In the genomic region with DNA sequence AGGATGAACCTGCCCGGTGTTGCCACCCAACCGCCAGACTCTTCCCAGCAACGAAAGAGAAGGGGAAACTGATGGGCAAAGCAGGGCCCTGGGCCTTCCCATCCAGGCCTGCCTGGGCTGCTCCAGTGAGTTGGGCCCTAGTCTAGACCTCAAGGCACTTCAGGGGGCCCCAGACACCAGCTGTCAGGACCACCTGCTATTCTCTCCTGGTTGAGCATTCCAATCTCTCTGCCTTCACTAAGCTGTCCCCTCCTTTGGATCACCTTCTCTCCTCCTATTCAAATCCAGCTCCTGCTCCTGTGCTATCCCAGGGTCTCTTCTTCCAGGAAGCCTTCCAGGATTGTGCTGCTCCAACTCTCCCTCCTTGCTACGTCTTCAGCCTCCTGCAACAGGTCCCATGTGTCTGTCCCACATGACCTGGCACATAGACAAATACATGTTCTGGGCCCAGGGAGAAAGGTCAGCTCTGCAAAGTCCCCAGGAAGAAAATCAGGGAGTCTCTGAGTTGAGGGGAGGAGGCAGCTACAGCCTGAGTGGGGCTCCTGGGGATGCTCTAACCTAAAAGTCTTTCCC, we compare ENCODE assay signal across 9 cellular contexts. TPM values are rescaled to one million over a fixed set of nuclear protein-coding genes. Genes with fewer than 3 reads are reported as not detected.
A peak's percentile ranks its signal among the peaks of the same experiment; 100 is the strongest.
DNase-seq lines count a peak whose midpoint lies in the region; ATAC-seq and TF ChIP-seq lines count a peak whose summit lies in the region.
"Had no signal": no experiment of that assay in that cellular context is flagged by ENCODE, and none has a peak within 500 bp of the region (broad histone marks: within the 10 kb centered on the region; RNA-seq: fewer than 3 reads in every experiment).

No MANE protein-coding gene starts in this region.

- H3K27ac ChIP-seq in RWPE1 (peak overlapping the region; percentile 89), fibroblast of lung (ENCODE audit: insufficient read depth, low read length) (peak overlapping the region; percentile 9), stomach (peak overlapping the region in 3 of 5 donors; percentile 42 to 82 (median 71)), lower lobe of right lung (no peak overlapping the region)

- H3K4me3 Mint-ChIP-seq in activated CD8-positive, alpha-beta T cell treated with anti-CD3 and anti-CD28 coated beads, Interleukin-2, amount 10 ng/mL, durations not matched to agents 7 days and 5 days: no peak overlapping the region
- H3K4me3 Mint-ChIP-seq in activated CD8-positive, alpha-beta T cell treated with anti-CD3 and anti-CD28 coated beads for 36 hours: no peak overlapping the region

- H3K4me2 ChIP-seq in fibroblast of lung (ENCODE audit: extremely low read depth, insufficient read depth, low read length): peak overlapping the region; percentile 59

- H3K27ac Mint-ChIP-seq in activated CD8-positive, alpha-beta T cell treated with anti-CD3 and anti-CD28 coated beads, Interleukin-2, amount 10 ng/mL, durations not matched to agents 7 days and 5 days: peak overlapping the region; percentile 49
- H3K27ac Mint-ChIP-seq in activated CD8-positive, alpha-beta T cell treated with anti-CD3 and anti-CD28 coated beads for 36 hours: no peak overlapping the region

- H3K4me3 ChIP-seq in fibroblast of lung (replicated peaks in 1 of 4; ENCODE audit: control extremely low read depth in 1 of 4, insufficient read depth in 1 of 4, low read depth in 3 of 4, low read length in 4 of 4): no peak overlapping the region
- H3K4me3 ChIP-seq in stomach: no peak overlapping the region
- H3K4me3 ChIP-seq in lower lobe of right lung: no peak overlapping the region

- no peak for TF ChIP-seq EP300 in stomach (IDR thresholded peaks at IDR 0.05)

- no peak overlapping the region for H3K9ac ChIP-seq in fibroblast of lung (ENCODE audit: insufficient read depth, low read length)

- H3K79me2 ChIP-seq in fibroblast of lung (ENCODE audit: control insufficient read depth, insufficient read depth, low read length): peaks cover 64% of the 10 kb centered on the region

- TF ChIP-seq CTCF in activated CD8-positive, alpha-beta T cell treated with anti-CD3 and anti-CD28 coated beads for 36 hours (IDR thresholded peaks at IDR 0.05): no peak
- TF ChIP-seq CTCF in RWPE1 (conservative IDR thresholded peaks at IDR 0.05; ENCODE audit: low read depth) (no peak), fibroblast of lung (conservative IDR thresholded peaks at IDR 0.05 in 1 of 2, IDR thresholded peaks at IDR 0.05 in 1 of 2; ENCODE audit: low read depth in 1 of 2, low read length in 2 of 2) (no peak), stomach (IDR thresholded peaks at IDR 0.05) (no peak), lower lobe of right lung (IDR thresholded peaks at IDR 0.05) (no peak)

- H3K9me3 ChIP-seq in fibroblast of lung (ENCODE audit: control insufficient read depth, insufficient read depth, low read depth, low read length): no peaks in the 10 kb centered on the region
- no peaks in the 10 kb centered on the region for H3K9me3 ChIP-seq in stomach
- H3K9me3 ChIP-seq in lower lobe of right lung: no peaks in the 10 kb centered on the region

- no peak overlapping the region for H2AFZ ChIP-seq in fibroblast of lung (ENCODE audit: low read length)

- POLR2A ChIA-PET in activated CD8-positive, alpha-beta T cell treated with anti-CD3 and anti-CD28 coated beads, Interleukin-2, amount 10 ng/mL, durations not matched to agents 7 days and 5 days (lab: Charles Lee): interaction anchor here (1.1 to 1.5 kb wide), 2 partner anchors 19 to 194 kb away, joined by 3 to 4 read pairs; partner anchors contain the start of gene BAZ1B
- POLR2A ChIA-PET in activated CD8-positive, alpha-beta T cell treated with anti-CD3 and anti-CD28 coated beads for 36 hours (lab: Charles Lee): interaction anchor here (0.7 to 1.2 kb wide), 2 partner anchors 18 to 23 kb away, joined by 3 to 4 read pairs; no protein-coding TSS in a partner anchor
- POLR2A ChIA-PET in RWPE1 (lab: Yijun Ruan, JAX; ENCODE audit: low non-redundant PET): interaction anchor here (0.6 kb wide), 1 partner anchor 10 kb away, joined by 3 read pairs; no protein-coding TSS in a partner anchor

- no peaks in the 10 kb centered on the region for H3K27me3 ChIP-seq in fibroblast of lung (ENCODE audit: control insufficient read depth, insufficient read depth, low read length)
- H3K27me3 ChIP-seq in stomach: peaks cover 0 to 8% (median 6%) of the 10 kb centered on the region in 3 donors
- H3K27me3 ChIP-seq in lower lobe of right lung (ENCODE audit: low read depth): no peaks in the 10 kb centered on the region

- CTCF ChIA-PET in activated CD8-positive, alpha-beta T cell treated with anti-CD3 and anti-CD28 coated beads, Interleukin-2, amount 10 ng/mL, durations not matched to agents 7 days and 5 days (lab: Charles Lee): interaction anchor here (0.8 to 1.8 kb wide), 4 partner anchors 9 to 194 kb away, joined by 3 to 7 read pairs (median 4); partner anchors contain the start of gene BAZ1B
- CTCF ChIA-PET in activated CD8-positive, alpha-beta T cell treated with anti-CD3 and anti-CD28 coated beads for 36 hours (lab: Charles Lee): interaction anchor here (0.7 to 3.5 kb wide), 4 partner anchors 9 to 109 kb away, joined by 3 to 16 read pairs (median 7); no protein-coding TSS in a partner anchor
- CTCF ChIA-PET in RWPE1 (lab: Yijun Ruan, JAX): interaction anchor here (0.5 to 1.2 kb wide), 6 partner anchors 9 to 284 kb away, joined by 3 to 4 read pairs (median 3); no protein-coding TSS in a partner anchor

- no peaks in the 10 kb centered on the region for H3K9me3 Mint-ChIP-seq in activated CD8-positive, alpha-beta T cell treated with anti-CD3 and anti-CD28 coated beads, Interleukin-2, amount 10 ng/mL, durations not matched to agents 7 days and 5 days (ENCODE audit: insufficient read depth)
- H3K9me3 Mint-ChIP-seq in activated CD8-positive, alpha-beta T cell treated with anti-CD3 and anti-CD28 coated beads for 36 hours: no peaks in the 10 kb centered on the region

- no peak for DNase-seq in activated CD8-positive, alpha-beta T cell treated with anti-CD3 and anti-CD28 coated beads, Interleukin-2, amount 10 ng/mL, durations not matched to agents 7 days and 5 days
- no peak for DNase-seq in activated CD8-positive, alpha-beta T cell treated with anti-CD3 and anti-CD28 coated beads for 36 hours
- no peak for DNase-seq in RWPE1 (ENCODE audit: low spot score)
- DNase-seq in fibroblast of lung (ENCODE audit: low read depth in 2 of 2): no peak
- no peak for DNase-seq in stomach
- DNase-seq in NCI-H446 treated with DMSO at 0.1 percent for 48 hours (lab: John Stamatoyannopoulos, UW): no peak
- DNase-seq in lower lobe of right lung: no peak
- DNase-seq: KG1 had no signal

- no peaks in the 10 kb centered on the region for H3K36me3 ChIP-seq in fibroblast of lung (ENCODE audit: control insufficient read depth, insufficient read depth, low read length)
- H3K36me3 ChIP-seq in stomach: no peaks in the 10 kb centered on the region
- no peaks in the 10 kb centered on the region for H3K36me3 ChIP-seq in lower lobe of right lung

- H3K36me3 Mint-ChIP-seq in activated CD8-positive, alpha-beta T cell treated with anti-CD3 and anti-CD28 coated beads, Interleukin-2, amount 10 ng/mL, durations not matched to agents 7 days and 5 days (ENCODE audit: low read depth): peaks cover 3% of the 10 kb centered on the region
- H3K36me3 Mint-ChIP-seq in activated CD8-positive, alpha-beta T cell treated with anti-CD3 and anti-CD28 coated beads for 36 hours (ENCODE audit: low read depth): peaks cover 4% of the 10 kb centered on the region

- no peaks in the 10 kb centered on the region for H4K20me1 ChIP-seq in fibroblast of lung (ENCODE audit: control insufficient read depth, extremely low read depth, insufficient read depth, low read length)

- 61 to 79% (median 72%) methylated on average over 4 of the region's 4 CpGs for WGBS in stomach, 5 donors

- no peak for TF ChIP-seq POLR2A in stomach (IDR thresholded peaks at IDR 0.05)

- ATAC-seq in activated CD8-positive, alpha-beta T cell treated with anti-CD3 and anti-CD28 coated beads, Interleukin-2, amount 10 ng/mL, durations not matched to agents 7 days and 5 days: no peak
- no peak for ATAC-seq in activated CD8-positive, alpha-beta T cell treated with anti-CD3 and anti-CD28 coated beads for 36 hours
- ATAC-seq in lower lobe of right lung (no peak), GM18868 (IDR thresholded peaks at IDR 0.05; ENCODE audit: unreplicated experiment) (no peak)

- H3K27me3 Mint-ChIP-seq in activated CD8-positive, alpha-beta T cell treated with anti-CD3 and anti-CD28 coated beads, Interleukin-2, amount 10 ng/mL, durations not matched to agents 7 days and 5 days (ENCODE audit: low read depth): peaks cover 12% of the 10 kb centered on the region
- H3K27me3 Mint-ChIP-seq in activated CD8-positive, alpha-beta T cell treated with anti-CD3 and anti-CD28 coated beads for 36 hours: peaks cover 4% of the 10 kb centered on the region

- H3K4me1 Mint-ChIP-seq in activated CD8-positive, alpha-beta T cell treated with anti-CD3 and anti-CD28 coated beads, Interleukin-2, amount 10 ng/mL, durations not matched to agents 7 days and 5 days (ENCODE audit: low read depth): peaks cover 46% of the 10 kb centered on the region
- H3K4me1 Mint-ChIP-seq in activated CD8-positive, alpha-beta T cell treated with anti-CD3 and anti-CD28 coated beads for 36 hours (ENCODE audit: low read depth): peaks cover 41% of the 10 kb centered on the region

- H3K4me1 ChIP-seq in fibroblast of lung (ENCODE audit: control insufficient read depth, extremely low read depth, insufficient read depth, low read length) (peaks cover 27% of the 10 kb centered on the region), stomach (peaks cover 42 to 69% (median 50%) of the 10 kb centered on the region in 4 donors), lower lobe of right lung (peaks cover 23% of the 10 kb centered on the region)

- intact Hi-C loops in activated CD8-positive, alpha-beta T cell treated with anti-CD3 and anti-CD28 coated beads for 36 hours (cut with micrococcal nuclease): loop anchor here (5.0 kb wide), 1 partner anchor 34 kb away; the partner anchor contains the start of genes BUD23 and DNAJC30
- intact Hi-C loops in stomach (cut with DNase I; ENCODE audit: low total_unique reads) (no loop called here), lower lobe of right lung (cut with DNase I) (no loop called here)

RNA-seq across cellular contexts. Expression of gene STX1A, which starts 3.1 kb away (rescaled TPM):
- 10 to 100 TPM; 10.6 to 12.3 TPM for total RNA-seq in activated CD8-positive, alpha-beta T cell treated with anti-CD3 and anti-CD28 coated beads, Interleukin-2, amount 10 ng/mL, durations not matched to agents 7 days and 5 days
- total RNA-seq in activated CD8-positive, alpha-beta T cell treated with anti-CD3 and anti-CD28 coated beads for 36 hours: 10 to 100 TPM; 11.4 to 11.5 TPM
- total RNA-seq in fibroblast of lung (4.6 and 8.1 TPM in 2 replicates), stomach (10 to 100 TPM in 2 of 5 donors, 1 to 10 TPM in 2, not detected in 1; 3.9 to 57.2 (median 11.6) TPM), lower lobe of right lung (6.6 TPM)
- polyA plus RNA-seq in fibroblast of lung (7.8 and 17.2 TPM in 2 replicates), stomach (1 to 10 TPM; 1.1 to 8.1 (median 4.2) TPM)
- polyA plus RNA-seq in fibroblast of lung (2012): 5.9 and 13.2 TPM in 2 replicates
- polyA minus RNA-seq in fibroblast of lung (ENCODE audit: low replicate concordance): 14.9 and 16.3 TPM in 2 replicates

RNA-seq across cellular contexts. Expression of gene ABHD11, which starts 22.2 kb away (rescaled TPM):
- total RNA-seq in activated CD8-positive, alpha-beta T cell treated with anti-CD3 and anti-CD28 coated beads, Interleukin-2, amount 10 ng/mL, durations not matched to agents 7 days and 5 days: 10 to 100 TPM; 20.7 to 20.9 TPM
- total RNA-seq in activated CD8-positive, alpha-beta T cell treated with anti-CD3 and anti-CD28 coated beads for 36 hours: 10 to 100 TPM; 19.0 to 21.5 TPM
- total RNA-seq in fibroblast of lung (7.1 and 8.0 TPM in 2 replicates), stomach (100 to 1,000 TPM in 1 of 5 donors, 10 to 100 TPM in 4; 11.6 to 112 (median 13.8) TPM), lower lobe of right lung (21.1 TPM)
- polyA plus RNA-seq in fibroblast of lung (6.5 and 16.3 TPM in 2 replicates), stomach (10 to 100 TPM; 19.5 to 27.2 (median 22.9) TPM)
- 7.4 and 18.4 TPM in 2 replicates for polyA plus RNA-seq in fibroblast of lung (2012)
- polyA minus RNA-seq in fibroblast of lung (ENCODE audit: low replicate concordance): 44.9 and 45.3 TPM in 2 replicates

RNA-seq across cellular contexts. Expression of gene BUD23, which starts 33.0 kb away (rescaled TPM):
- total RNA-seq in activated CD8-positive, alpha-beta T cell treated with anti-CD3 and anti-CD28 coated beads, Interleukin-2, amount 10 ng/mL, durations not matched to agents 7 days and 5 days: 10 to 100 TPM; 57.3 to 60.9 TPM
- 100 to 1,000 TPM; 108 TPM for total RNA-seq in activated CD8-positive, alpha-beta T cell treated with anti-CD3 and anti-CD28 coated beads for 36 hours
- total RNA-seq in fibroblast of lung: 30.8 and 31.9 TPM in 2 replicates
- 60.1 and 78.4 TPM in 2 replicates for polyA plus RNA-seq in fibroblast of lung
- polyA plus RNA-seq in fibroblast of lung (2012): 55.6 and 70.6 TPM in 2 replicates
- polyA minus RNA-seq in fibroblast of lung (ENCODE audit: low replicate concordance): 32.7 and 63.0 TPM in 2 replicates
- 10 to 100 TPM; 17.4 to 60.4 (median 34.5) TPM for total RNA-seq in stomach
- 10 to 100 TPM; 36.7 to 71.9 (median 55.8) TPM for polyA plus RNA-seq in stomach
- total RNA-seq in lower lobe of right lung: 42.4 TPM

RNA-seq across cellular contexts. Expression of gene DNAJC30, which starts 33.2 kb away (rescaled TPM):
- 1 to 10 TPM; 7.7 to 8.3 TPM for total RNA-seq in activated CD8-positive, alpha-beta T cell treated with anti-CD3 and anti-CD28 coated beads, Interleukin-2, amount 10 ng/mL, durations not matched to agents 7 days and 5 days
- total RNA-seq in activated CD8-positive, alpha-beta T cell treated with anti-CD3 and anti-CD28 coated beads for 36 hours: 1 to 10 TPM; 6.7 to 7.0 TPM
- 1.8 and 3.8 TPM in 2 replicates for total RNA-seq in fibroblast of lung
- 7.3 and 7.7 TPM in 2 replicates for polyA plus RNA-seq in fibroblast of lung
- 12.8 and 13.5 TPM in 2 replicates for polyA plus RNA-seq in fibroblast of lung (2012)
- 7.7 and 12.3 TPM in 2 replicates for polyA minus RNA-seq in fibroblast of lung (ENCODE audit: low replicate concordance)
- total RNA-seq in stomach: 10 to 100 TPM in 1 of 5 donors, 1 to 10 TPM in 3, not detected in 1; 1.2 to 11.3 (median 3.2) TPM
- 1 to 10 TPM; 5.7 to 8.2 (median 8.0) TPM for polyA plus RNA-seq in stomach
- 10.5 TPM for total RNA-seq in lower lobe of right lung

RNA-seq across cellular contexts. Expression of gene VPS37D, which starts 48.8 kb away (rescaled TPM):
- total RNA-seq in activated CD8-positive, alpha-beta T cell treated with anti-CD3 and anti-CD28 coated beads, Interleukin-2, amount 10 ng/mL, durations not matched to agents 7 days and 5 days: under 1 TPM; 0.16 to 0.26 TPM
- 1 to 10 TPM in 1 of 2 experiments, under 1 TPM in 1; 0.87 to 1.1 TPM for total RNA-seq in activated CD8-positive, alpha-beta T cell treated with anti-CD3 and anti-CD28 coated beads for 36 hours
- total RNA-seq in fibroblast of lung (6.2 and 6.8 TPM in 2 replicates), stomach (under 1 TPM in 1 of 5 donors, not detected in 4; 0.55 TPM), lower lobe of right lung (1.3 TPM)
- polyA plus RNA-seq in fibroblast of lung (0.63 and 0.87 TPM in 2 replicates), stomach (1 to 10 TPM; 2.2 to 2.4 (median 2.3) TPM)
- 2.0 and 2.7 TPM in 2 replicates for polyA plus RNA-seq in fibroblast of lung (2012)
- polyA minus RNA-seq in fibroblast of lung (ENCODE audit: low replicate concordance): 1.3 and 3.0 TPM in 2 replicates
